ENCODE assay signal across 31 cellular contexts in genomic region chr4:151302432-151302831, GRCh38. TPM values are rescaled to one million over a fixed set of nuclear protein-coding genes. Genes with fewer than 3 reads are reported as not detected.
DNase-seq lines count a peak whose midpoint lies in the region; ATAC-seq and TF ChIP-seq lines count a peak whose summit lies in the region.
"Had no signal": no experiment of that assay in that cellular context is flagged by ENCODE, and none has a peak within 500 bp of the region (broad histone marks: within the 10 kb centered on the region; RNA-seq: fewer than 3 reads in every experiment).

No MANE protein-coding gene starts in this region.

- H2AFZ ChIP-seq in GM23248: no peak overlapping the region

- no peaks in the 10 kb centered on the region for H3K27me3 ChIP-seq in GM23248 (replicated peaks; ENCODE audit: insufficient read depth)
- H3K27me3 ChIP-seq in adrenal gland: no peaks in the 10 kb centered on the region
- H3K27me3 ChIP-seq in thoracic aorta (replicated peaks; ENCODE audit: insufficient read depth): no peaks in the 10 kb centered on the region
- no peaks in the 10 kb centered on the region for H3K27me3 ChIP-seq in right cardiac atrium (ENCODE audit: control insufficient read depth, insufficient read depth)
- H3K27me3 ChIP-seq: SJSA1, upper lobe of left lung had no signal

- H3K36me3 ChIP-seq in GM23248 (ENCODE audit: low read depth): no peaks in the 10 kb centered on the region
- H3K36me3 ChIP-seq in adrenal gland (replicated peaks in 1 of 2): no peaks in the 10 kb centered on the region
- H3K36me3 ChIP-seq in thoracic aorta: no peaks in the 10 kb centered on the region
- H3K36me3 ChIP-seq: SJSA1, upper lobe of left lung had no signal

- H3K4me1 ChIP-seq in GM23248 (ENCODE audit: insufficient read depth) (peaks cover 6% of the 10 kb centered on the region; the same call in 1 of the 2 replicates), adrenal gland (replicated peaks in 1 of 2) (peaks cover 7 to 19% of the 10 kb centered on the region in 2 donors), thoracic aorta (ENCODE audit: control insufficient read depth in 1 of 2, low read depth in 2 of 2) (peaks cover 3 to 32% of the 10 kb centered on the region in 2 donors), right cardiac atrium (ENCODE audit: control insufficient read depth, insufficient read depth, low read length) (peaks cover 2% of the 10 kb centered on the region)

- DNase-seq in GM23248 (peak; percentile 56), adrenal gland (peak in 6 of 7 donors; percentile 34 to 61 (median 48)), globus pallidus (ENCODE audit: low spot score) (peak; percentile 62), thoracic aorta (ENCODE audit: low spot score) (no peak), NCI-H2196 treated with DMSO at 0.1 percent for 48 hours (lab: John Stamatoyannopoulos, UW; ENCODE audit: unreplicated experiment) (no peak), right cardiac atrium (no peak)
- DNase-seq: activated CD4-positive, alpha-beta memory T cell treated with anti-CD3 and anti-CD28 coated beads for 36 hours; activated CD4-positive, CD25-positive, alpha-beta regulatory T cell treated with anti-CD3 and anti-CD28 coated beads, Interleukin-2, amount 50 U/mL, for 72 hours; activated CD8-positive, alpha-beta memory T cell treated with anti-CD3 and anti-CD28 coated beads, Interleukin-2, amount 50 U/mL, for 48 hours; aorta; CD4-positive, CD25-positive, alpha-beta regulatory T cell; GOT3; kidney; NCI-H1105; NCI-H2029 treated with DMSO at 0.1 percent for 48 hours; NCI-H226; NCI-H748 treated with DMSO at 0.1 percent for 48 hours; RPMI8226; stimulated activated CD4-positive, alpha-beta T cell treated with anti-CD3 and anti-CD28 coated beads, Interleukin-2, amount 100 ng/mL, for 24 hours; upper lobe of left lung had no signal

- peak; percentile 28 for ATAC-seq in thoracic aorta (ENCODE audit: insufficient number of reproducible peaks, low FRiP score, low read depth)
- no peak for ATAC-seq in GM21390 (IDR thresholded peaks at IDR 0.05; ENCODE audit: unreplicated experiment)
- no peak for ATAC-seq in right cardiac atrium
- ATAC-seq: GM12878 had no signal

- in situ Hi-C loops in GM23248 (cut with MboI): no loop called here

- no peaks in the 10 kb centered on the region for H4K20me1 ChIP-seq in GM23248 (ENCODE audit: insufficient read depth)

- TF ChIP-seq POLR2A in adrenal gland (IDR thresholded peaks at IDR 0.05): no peak

- intact Hi-C loops in adrenal gland (cut with DNase I): no loop called here
- intact Hi-C loops in right cardiac atrium (cut with DNase I): no loop called here

- WGBS in GM23248 (ENCODE audit: low coverage in 1 of 2, low lambda C conversion rate in 2 of 2, missing lambda C conversion rate in 2 of 2), 2 experiments: 51% methylated on average over 4 of the region's 4 CpGs
- whole genome bisulfite sequencing in adrenal gland, 4 donors: 42 to 47% (median 45%) methylated on average over 4 of the region's 4 CpGs
- WGBS in right cardiac atrium: 80% methylated on average over 4 of the region's 4 CpGs

- H3K27ac ChIP-seq in GM23248 (no peak overlapping the region), adrenal gland (peak overlapping the region in 1 of 5 donors; percentile 13), thoracic aorta (no peak overlapping the region), right cardiac atrium (ENCODE audit: low read length) (no peak overlapping the region)
- H3K27ac ChIP-seq: SJSA1, upper lobe of left lung had no signal

- no peak for TF ChIP-seq CTCF in adrenal gland (IDR thresholded peaks at IDR 0.05)
- no peak for TF ChIP-seq CTCF in thoracic aorta (IDR thresholded peaks at IDR 0.05)

- H3K79me2 ChIP-seq in GM23248 (ENCODE audit: insufficient read depth): no peaks in the 10 kb centered on the region

- H3K9me3 ChIP-seq in GM23248 (ENCODE audit: low read depth) (no peaks in the 10 kb centered on the region), adrenal gland (replicated peaks in 1 of 3) (no peaks in the 10 kb centered on the region), thoracic aorta (no peaks in the 10 kb centered on the region), right cardiac atrium (ENCODE audit: control insufficient read depth, low read length) (no peaks in the 10 kb centered on the region)
- H3K9me3 ChIP-seq: SJSA1, upper lobe of left lung had no signal

- H3K4me2 ChIP-seq in GM23248 (ENCODE audit: unreplicated experiment): no peak overlapping the region

- no peak overlapping the region for H3K4me3 ChIP-seq in GM23248
- H3K4me3 ChIP-seq in adrenal gland: no peak overlapping the region
- no peak overlapping the region for H3K4me3 ChIP-seq in thoracic aorta
- H3K4me3 ChIP-seq in right cardiac atrium (ENCODE audit: low read length): no peak overlapping the region
- H3K4me3 ChIP-seq: GM12878, SJSA1, upper lobe of left lung had no signal

- H3K9me2 ChIP-seq in GM23248 (ENCODE audit: insufficient read depth): no peaks in the 10 kb centered on the region

- H3F3A ChIP-seq in GM23248 (ENCODE audit: insufficient read depth): peaks cover 9% of the 10 kb centered on the region; the same call in 1 of the 2 replicates

- no peak overlapping the region for H3K9ac ChIP-seq in GM23248

RNA-seq across cellular contexts. Expression of gene SH3D19, which starts 23.0 kb away (rescaled TPM):
- total RNA-seq in GM23248 (2014; rRNA removed; shearing (Covaris generic)): 47.8 and 48.2 TPM in 2 replicates
- polyA plus RNA-seq in GM23248 (2016; fragmentation: Nextera tagmentation; extraction: Ambion mirVana) (29.1 and 36.5 TPM in 2 replicates), adrenal gland (10 to 100 TPM; 22.3 to 32.7 (median 23.6) TPM), right cardiac atrium (46.7 TPM)
- total RNA-seq in adrenal gland (100 to 1,000 TPM in 1 of 8 donors, 10 to 100 TPM in 7; 21.4 to 117 (median 48.5) TPM), thoracic aorta (100 to 1,000 TPM in 1 of 2 donors, 10 to 100 TPM in 1; 94.8 to 143 TPM), right cardiac atrium (100 to 1,000 TPM in 2 of 4 donors, 10 to 100 TPM in 2; 81.6 to 123 (median 98.1) TPM)
- total RNA-seq: activated T-helper 2 cell treated with anti-CD3 and anti-CD28 coated beads, Interferon-gamma antibody, Interleukin-2, Interleukin-4, amounts not matched to agents 10 μg/mL and 5 μg/mL and 100 μg/mL, durations not matched to agents 14 hours and 24 hours and 36 hours; CD4-positive, CD25-positive, alpha-beta regulatory T cell; T-helper 1 cell treated with Interleukin-12 subunit alpha and Interleukin-12 subunit beta and Interleukin-4 antibody, amounts not matched to agents 30 ng/mL and 1 ng/mL, for 36 hours had no signal

RNA-seq across cellular contexts. Expression of gene PRSS48, which starts 25.5 kb away (rescaled TPM):
- total RNA-seq in GM23248 (2014; rRNA removed; shearing (Covaris generic)): not detected in 2 replicates
- polyA plus RNA-seq in GM23248 (2016; fragmentation: Nextera tagmentation; extraction: Ambion mirVana) (not detected in 2 replicates), adrenal gland (not detected), right cardiac atrium (not detected)
- total RNA-seq in adrenal gland (not detected), thoracic aorta (not detected), right cardiac atrium (not detected)
- total RNA-seq: activated CD4-positive, alpha-beta memory T cell treated with anti-CD3 and anti-CD28 coated beads for 36 hours; activated naive CD4-positive, alpha-beta T cell treated with anti-CD3 and anti-CD28 coated beads, Interleukin-2, amount 50 U/mL, for 72 hours; activated T-helper 2 cell treated with anti-CD3 and anti-CD28 coated beads, Interferon-gamma antibody, Interleukin-2, Interleukin-4, amounts not matched to agents 10 μg/mL and 5 μg/mL and 100 μg/mL, durations not matched to agents 14 hours and 24 hours and 36 hours; aorta; CD4-positive, CD25-positive, alpha-beta regulatory T cell; Daoy; GM12878; kidney; liver; mucosa of gallbladder; osteoblast; SJSA1; T-helper 1 cell treated with Interleukin-12 subunit alpha and Interleukin-12 subunit beta and Interleukin-4 antibody, amounts not matched to agents 30 ng/mL and 1 ng/mL, for 36 hours; upper lobe of left lung had no signal
- polyA plus RNA-seq: aorta; CD4-positive, CD25-positive, alpha-beta regulatory T cell; GM12878; IgD-negative memory B cell had no signal

Comparison
In these comparisons a context has a peak if more than half of its experiments do, and no peak if none do; other contexts are left out.
1. DNase-seq: peak in GM23248 (single experiment), adrenal gland (6 of 7) and globus pallidus (single experiment); none in thoracic aorta (single experiment), NCI-H2196 treated with DMSO at 0.1 percent for 48 hours (single experiment) and right cardiac atrium (0 of 3).